In genomic region chr4:184472540-184473264, GRCh38 we compare ENCODE assay signal across 1 cellular context.
A peak's percentile ranks its signal among the peaks of the same experiment; 100 is the strongest.
TF ChIP-seq lines count a peak whose summit lies in the region.

No MANE protein-coding gene starts in this region.

TF ChIP-seq in HepG2, 621 proteins besides CTCF, POLR2A, EP300 and RAD21 (continued from another document and continues in another):
- TF ChIP-seq PBX3 (CRISPR knock-in tag; IDR thresholded peaks at IDR 0.05; ENCODE audit: borderline replicate concordance) (no peak), SRSF9 (IDR thresholded peaks at IDR 0.05; ENCODE audit: borderline replicate concordance, insufficient read depth, low read depth, low read length, poor library complexity, severe bottlenecking) (no peak), LCORL (IDR thresholded peaks at IDR 0.05) (no peak), LCORL (CRISPR knock-in tag; IDR thresholded peaks at IDR 0.05) (0 out of 2 replicates have a peak, but pooled peaks have one; percentile 42), ZNF350 (CRISPR knock-in tag; IDR thresholded peaks at IDR 0.05; ENCODE audit: borderline replicate concordance, low read depth) (no peak), REST (IDR thresholded peaks at IDR 0.05; ENCODE audit: borderline replicate concordance in 1 of 2, low read depth in 1 of 2, low read length in 2 of 2) (no peak), GFI1 (CRISPR knock-in tag; IDR thresholded peaks at IDR 0.05; ENCODE audit: borderline replicate concordance) (0 out of 2 replicates have a peak, but pooled peaks have one; percentile 35), RFX3 (CRISPR knock-in tag; IDR thresholded peaks at IDR 0.05) (no peak), IKZF5 (CRISPR knock-in tag; IDR thresholded peaks at IDR 0.05) (peak; percentile 82), GPBP1L1 (CRISPR knock-in tag; IDR thresholded peaks at IDR 0.05) (no peak), ZNF768 (CRISPR knock-in tag; IDR thresholded peaks at IDR 0.05) (peak; percentile 50; the same call in 1 of the 2 replicates), ZNF33B (CRISPR knock-in tag; IDR thresholded peaks at IDR 0.05) (peak; percentile 35; the same call in 1 of the 2 replicates), ZNF30 (CRISPR knock-in tag; IDR thresholded peaks at IDR 0.05) (no peak), HNRNPUL1 (IDR thresholded peaks at IDR 0.05; ENCODE audit: low read depth, low read length) (peak; percentile 27; the same call in 1 of the 2 replicates), MTA3 (CRISPR knock-in tag; IDR thresholded peaks at IDR 0.05) (no peak), ZNF124 (CRISPR knock-in tag; IDR thresholded peaks at IDR 0.05) (no peak), ZNF720 (CRISPR knock-in tag; IDR thresholded peaks at IDR 0.05) (no peak), ZNF468 (CRISPR knock-in tag; IDR thresholded peaks at IDR 0.05) (no peak), NFE2L2 (IDR thresholded peaks at IDR 0.05; ENCODE audit: low read length) (no peak), ZNF460 (CRISPR knock-in tag; IDR thresholded peaks at IDR 0.05; ENCODE audit: borderline replicate concordance) (no peak), SRY (CRISPR knock-in tag; IDR thresholded peaks at IDR 0.05) (no peak), ONECUT2 (CRISPR knock-in tag; IDR thresholded peaks at IDR 0.05) (no peak; the same call in 1 of the 2 replicates), ZFP36L1 (CRISPR knock-in tag; IDR thresholded peaks at IDR 0.05) (peak; percentile 59; the same call in 1 of the 2 replicates), SETDB1 (CRISPR knock-in tag; IDR thresholded peaks at IDR 0.05; ENCODE audit: borderline replicate concordance) (no peak), RBM22 (optimal IDR thresholded peaks at IDR 0.05; ENCODE audit: low read length) (no peak), HDAC1 (CRISPR knock-in tag; IDR thresholded peaks at IDR 0.05) (peak; percentile 87), ZNF570 (CRISPR knock-in tag; IDR thresholded peaks at IDR 0.05; ENCODE audit: borderline replicate concordance) (no peak), SKI (IDR thresholded peaks at IDR 0.05; ENCODE audit: partially characterized antibody) (peak; percentile 54), ZNF335 (CRISPR knock-in tag; IDR thresholded peaks at IDR 0.05) (no peak), ZNF782 (CRISPR knock-in tag; IDR thresholded peaks at IDR 0.05; ENCODE audit: borderline replicate concordance) (no peak), ZNF781 (CRISPR knock-in tag; IDR thresholded peaks at IDR 0.05; ENCODE audit: borderline replicate concordance, not compliant biosample characterization) (no peak), ZNF282 (IDR thresholded peaks at IDR 0.05; ENCODE audit: partially characterized antibody) (no peak), JUN (CRISPR knock-in tag; IDR thresholded peaks at IDR 0.05) (no peak), KDM2A (CRISPR knock-in tag; IDR thresholded peaks at IDR 0.05; ENCODE audit: borderline replicate concordance, low read depth) (peak; percentile 84), ZKSCAN5 (CRISPR knock-in tag; IDR thresholded peaks at IDR 0.05) (no peak), TBP (CRISPR knock-in tag; IDR thresholded peaks at IDR 0.05) (no peak), GTF2F1 (IDR thresholded peaks at IDR 0.05; ENCODE audit: low read length) (no peak), ZNF577 (CRISPR knock-in tag; IDR thresholded peaks at IDR 0.05; ENCODE audit: borderline replicate concordance, low read depth) (no peak), NRL (CRISPR knock-in tag; IDR thresholded peaks at IDR 0.05; ENCODE audit: borderline replicate concordance) (peak; percentile 71; the same call in 1 of the 2 replicates), PHF20 (CRISPR knock-in tag; IDR thresholded peaks at IDR 0.05) (0 out of 2 replicates have a peak, but pooled peaks have one; percentile 49), ISL2 (CRISPR knock-in tag; IDR thresholded peaks at IDR 0.05) (peak; percentile 63; the same call in 1 of the 2 replicates), ZNF615 (CRISPR knock-in tag; IDR thresholded peaks at IDR 0.05; ENCODE audit: borderline replicate concordance) (no peak), ZNF547 (CRISPR knock-in tag; IDR thresholded peaks at IDR 0.05) (no peak)
- TF ChIP-seq, protein P1, sequence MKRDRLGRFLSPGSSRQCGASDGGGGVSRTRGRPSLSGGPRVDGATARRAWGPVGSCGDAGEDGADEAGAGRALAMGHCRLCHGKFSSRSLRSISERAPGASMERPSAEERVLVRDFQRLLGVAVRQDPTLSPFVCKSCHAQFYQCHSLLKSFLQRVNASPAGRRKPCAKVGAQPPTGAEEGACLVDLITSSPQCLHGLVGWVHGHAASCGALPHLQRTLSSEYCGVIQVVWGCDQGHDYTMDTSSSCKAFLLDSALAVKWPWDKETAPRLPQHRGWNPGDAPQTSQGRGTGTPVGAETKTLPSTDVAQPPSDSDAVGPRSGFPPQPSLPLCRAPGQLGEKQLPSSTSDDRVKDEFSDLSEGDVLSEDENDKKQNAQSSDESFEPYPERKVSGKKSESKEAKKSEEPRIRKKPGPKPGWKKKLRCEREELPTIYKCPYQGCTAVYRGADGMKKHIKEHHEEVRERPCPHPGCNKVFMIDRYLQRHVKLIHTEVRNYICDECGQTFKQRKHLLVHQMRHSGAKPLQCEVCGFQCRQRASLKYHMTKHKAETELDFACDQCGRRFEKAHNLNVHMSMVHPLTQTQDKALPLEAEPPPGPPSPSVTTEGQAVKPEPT (CRISPR knock-in tag; IDR thresholded peaks at IDR 0.05; ENCODE audit: low read depth): no peak
- TF ChIP-seq, protein P2, sequence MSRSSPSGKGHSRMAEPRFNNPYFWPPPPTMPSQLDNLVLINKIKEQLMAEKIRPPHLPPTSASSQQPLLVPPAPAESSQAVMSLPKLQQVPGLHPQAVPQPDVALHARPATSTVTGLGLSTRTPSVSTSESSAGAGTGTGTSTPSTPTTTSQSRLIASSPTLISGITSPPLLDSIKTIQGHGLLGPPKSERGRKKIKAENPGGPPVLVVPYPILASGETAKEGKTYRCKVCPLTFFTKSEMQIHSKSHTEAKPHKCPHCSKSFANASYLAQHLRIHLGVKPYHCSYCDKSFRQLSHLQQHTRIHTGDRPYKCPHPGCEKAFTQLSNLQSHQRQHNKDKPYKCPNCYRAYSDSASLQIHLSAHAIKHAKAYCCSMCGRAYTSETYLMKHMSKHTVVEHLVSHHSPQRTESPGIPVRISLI (CRISPR knock-in tag; IDR thresholded peaks at IDR 0.05; ENCODE audit: borderline replicate concordance): no peak
- TF ChIP-seq, protein P3, sequence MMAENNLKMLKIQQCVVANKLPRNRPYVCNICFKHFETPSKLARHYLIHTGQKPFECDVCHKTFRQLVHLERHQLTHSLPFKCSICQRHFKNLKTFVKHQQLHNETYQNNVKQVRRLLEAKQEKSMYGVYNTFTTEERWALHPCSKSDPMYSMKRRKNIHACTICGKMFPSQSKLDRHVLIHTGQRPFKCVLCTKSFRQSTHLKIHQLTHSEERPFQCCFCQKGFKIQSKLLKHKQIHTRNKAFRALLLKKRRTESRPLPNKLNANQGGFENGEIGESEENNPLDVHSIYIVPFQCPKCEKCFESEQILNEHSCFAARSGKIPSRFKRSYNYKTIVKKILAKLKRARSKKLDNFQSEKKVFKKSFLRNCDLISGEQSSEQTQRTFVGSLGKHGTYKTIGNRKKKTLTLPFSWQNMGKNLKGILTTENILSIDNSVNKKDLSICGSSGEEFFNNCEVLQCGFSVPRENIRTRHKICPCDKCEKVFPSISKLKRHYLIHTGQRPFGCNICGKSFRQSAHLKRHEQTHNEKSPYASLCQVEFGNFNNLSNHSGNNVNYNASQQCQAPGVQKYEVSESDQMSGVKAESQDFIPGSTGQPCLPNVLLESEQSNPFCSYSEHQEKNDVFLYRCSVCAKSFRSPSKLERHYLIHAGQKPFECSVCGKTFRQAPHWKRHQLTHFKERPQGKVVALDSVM (CRISPR knock-in tag; IDR thresholded peaks at IDR 0.05): no peak
- TF ChIP-seq, protein P4, sequence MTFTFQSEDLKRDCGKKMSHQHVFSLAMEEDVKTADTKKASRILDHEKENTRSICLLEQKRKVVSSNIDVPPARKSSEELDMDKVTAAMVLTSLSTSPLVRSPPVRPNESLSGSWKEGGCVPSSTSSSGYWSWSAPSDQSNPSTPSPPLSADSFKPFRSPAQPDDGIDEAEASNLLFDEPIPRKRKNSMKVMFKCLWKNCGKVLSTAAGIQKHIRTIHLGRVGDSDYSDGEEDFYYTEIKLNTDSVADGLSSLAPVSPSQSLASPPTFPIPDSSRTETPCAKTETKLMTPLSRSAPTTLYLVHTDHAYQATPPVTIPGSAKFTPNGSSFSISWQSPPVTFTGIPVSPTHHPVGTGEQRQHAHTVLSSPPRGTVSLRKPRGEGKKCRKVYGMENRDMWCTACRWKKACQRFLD (CRISPR knock-in tag; IDR thresholded peaks at IDR 0.05; ENCODE audit: borderline replicate concordance): no peak
- TF ChIP-seq, protein P5, sequence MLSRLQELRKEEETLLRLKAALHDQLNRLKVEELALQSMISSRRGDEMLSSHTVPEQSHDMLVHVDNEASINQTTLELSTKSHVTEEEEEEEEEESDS (CRISPR knock-in tag; IDR thresholded peaks at IDR 0.05; ENCODE audit: borderline replicate concordance): no peak
- TF ChIP-seq, protein P6, sequence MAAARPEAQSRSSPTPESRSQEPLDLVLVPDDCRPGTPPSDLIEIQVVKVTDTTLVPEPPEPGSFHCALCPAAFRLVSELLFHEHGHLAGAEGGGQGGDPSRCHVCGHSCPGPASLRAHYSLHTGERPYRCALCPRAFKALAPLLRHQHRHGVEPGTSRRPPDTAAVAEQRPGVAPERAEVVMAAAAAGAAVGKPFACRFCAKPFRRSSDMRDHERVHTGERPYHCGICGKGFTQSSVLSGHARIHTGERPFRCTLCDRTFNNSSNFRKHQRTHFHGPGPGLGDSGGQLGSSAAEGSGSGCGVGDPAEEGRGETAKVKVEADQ (CRISPR knock-in tag; IDR thresholded peaks at IDR 0.05; ENCODE audit: borderline replicate concordance): no peak
